ENCODE assay signal across 8 cellular contexts in genomic region chr16:85556456-85557082, GRCh38.
A peak's percentile ranks its signal among the peaks of the same experiment; 100 is the strongest.
DNase-seq lines count a peak whose midpoint lies in the region; TF ChIP-seq lines count a peak whose summit lies in the region.

No MANE protein-coding gene starts in this region.

- intact Hi-C loops in tibial artery (cut with DNase I; ENCODE audit: low total_unique reads), result loop anchor here (1.0 to 10.0 kb wide), 4 partner anchors 38 to 1828 kb away; partner anchors contain the start of genes FBXO31 and GSE1

- peak overlapping the region; percentile 74 for H3K27ac ChIP-seq in effector memory CD4-positive, alpha-beta T cell (ENCODE audit: insufficient read depth, low read length, poor library complexity, severe bottlenecking)
- peak overlapping the region; percentile 87 to 95 for H3K27ac ChIP-seq in tibial artery

- H3K9me3 ChIP-seq in effector memory CD4-positive, alpha-beta T cell (ENCODE audit: control insufficient read depth, low read length), result no peaks in the 10 kb centered on the region
- no peaks in the 10 kb centered on the region for H3K9me3 ChIP-seq in mucosa of stomach (ENCODE audit: control insufficient read depth, low read length)
- H3K9me3 ChIP-seq in tibial artery, result no peaks in the 10 kb centered on the region

- H3K36me3 ChIP-seq in effector memory CD4-positive, alpha-beta T cell (ENCODE audit: control insufficient read depth, insufficient read depth, low read length), result no peaks in the 10 kb centered on the region
- H3K36me3 ChIP-seq in mucosa of stomach (ENCODE audit: control insufficient read depth, insufficient read depth, low read length) (no peaks in the 10 kb centered on the region), tibial artery (no peaks in the 10 kb centered on the region)

- no peaks in the 10 kb centered on the region for H3K27me3 ChIP-seq in effector memory CD4-positive, alpha-beta T cell (replicated peaks; ENCODE audit: control insufficient read depth, insufficient read depth, low read length, poor library complexity, severe bottlenecking)
- H3K27me3 ChIP-seq in mucosa of stomach (ENCODE audit: control insufficient read depth, insufficient read depth, low read length) (no peaks in the 10 kb centered on the region), tibial artery (no peaks in the 10 kb centered on the region)

- DNase-seq in NCI-H2107 treated with DMSO at 0.1 percent for 48 hours (lab: John Stamatoyannopoulos, UW; ENCODE audit: unreplicated experiment) (peak; percentile 21), NCI-H2107 (lab: John Stamatoyannopoulos, UW) (no peak), MV-4-11 (lab: John Stamatoyannopoulos, UW) (peak; percentile 66), tibial artery (peak; percentile 35 to 86), NCI-H187 treated with DMSO at 0.1 percent for 48 hours (lab: John Stamatoyannopoulos, UW) (no peak)
- peak; percentile 45 for DNase-seq in activated CD4-positive, alpha-beta T cell treated with anti-CD3 and anti-CD28 coated beads, Interleukin-2, amount 50 U/mL, for 1 hour
- peak in 2 of 3 donors; percentile 28 to 33 for DNase-seq in effector memory CD4-positive, alpha-beta T cell

- no peak for TF ChIP-seq CTCF in tibial artery (IDR thresholded peaks at IDR 0.05)

- peak overlapping the region; percentile 78 for H3K9ac ChIP-seq in mucosa of stomach (ENCODE audit: low read length)

- peaks cover 8% of the 10 kb centered on the region for H3K4me1 ChIP-seq in effector memory CD4-positive, alpha-beta T cell (ENCODE audit: control insufficient read depth, insufficient read depth, low read length, poor library complexity, severe bottlenecking)
- H3K4me1 ChIP-seq in mucosa of stomach (ENCODE audit: control insufficient read depth, insufficient read depth, low read length) (peaks cover 47% of the 10 kb centered on the region), tibial artery (peaks cover 0 to 61% (median 20%) of the 10 kb centered on the region in 4 donors)

- peak overlapping the region; percentile 96 for H3K4me3 ChIP-seq in effector memory CD4-positive, alpha-beta T cell (ENCODE audit: insufficient read depth, low read depth, low read length, poor library complexity, severe bottlenecking)
- peak overlapping the region; percentile 63 for H3K4me3 ChIP-seq in mucosa of stomach (ENCODE audit: low read length)
- peak overlapping the region; percentile 90 to 91 for H3K4me3 ChIP-seq in tibial artery

Comparison
In these comparisons a context has a peak if more than half of its experiments do, and no peak if none do; other contexts are left out.
1. DNase-seq: peak in NCI-H2107 treated with DMSO at 0.1 percent for 48 hours (single experiment), MV-4-11 (single experiment), activated CD4-positive, alpha-beta T cell treated with anti-CD3 and anti-CD28 coated beads, Interleukin-2, amount 50 U/mL, for 1 hour (single experiment), effector memory CD4-positive, alpha-beta T cell (2 of 3) and tibial artery (2 of 2); none in NCI-H2107 (single experiment) and NCI-H187 treated with DMSO at 0.1 percent for 48 hours (single experiment).
2. Peak in every context shown above with its lines, with median percentiles within 50 percentile points of each other: H3K4me3 ChIP-seq.